In the genomic region with DNA sequence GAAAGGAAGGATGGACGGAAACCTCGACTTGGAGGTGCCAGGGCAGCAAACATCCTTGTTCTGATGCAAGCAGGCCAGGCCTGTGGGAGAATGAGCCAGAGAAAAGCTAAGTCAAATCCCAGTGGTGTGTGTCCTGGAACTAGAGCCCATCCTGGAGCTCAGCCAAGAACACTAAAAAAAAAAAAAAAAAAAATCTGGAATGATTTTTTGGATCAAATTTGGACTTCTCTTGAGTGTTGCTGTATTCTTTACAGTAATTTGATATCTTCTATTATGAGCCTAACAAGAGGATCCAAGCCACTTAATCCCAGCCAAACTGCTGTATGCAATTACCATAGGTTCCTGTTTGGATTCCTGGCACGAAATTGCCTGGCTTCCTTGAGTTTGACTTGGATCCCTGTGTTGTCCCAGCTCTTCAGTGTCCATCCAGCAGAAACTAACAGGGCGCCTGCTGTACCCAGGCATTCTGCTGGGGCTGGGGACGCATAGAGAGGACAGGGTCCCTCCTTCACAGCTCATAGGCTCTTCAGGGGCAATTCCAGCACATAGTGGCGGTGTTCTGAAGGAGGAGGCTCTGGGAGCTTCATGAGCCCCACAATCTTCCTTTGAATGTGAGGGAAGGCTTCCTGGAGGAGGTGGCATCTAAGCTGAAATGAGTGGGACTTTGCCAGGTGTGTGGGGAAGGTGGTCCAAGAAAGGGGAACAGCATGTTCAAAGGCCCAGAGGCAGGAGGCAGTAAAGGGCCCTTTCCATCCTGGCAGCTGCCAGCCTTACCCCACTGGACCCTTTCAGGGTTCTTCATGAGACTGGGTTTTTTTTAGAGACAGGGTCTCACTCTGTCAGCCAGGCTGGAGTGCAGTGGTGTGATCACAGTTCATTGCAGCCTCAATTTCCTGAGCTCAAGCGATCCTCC, we compare ENCODE assay signal across 8 cellular contexts. TPM values are rescaled to one million over a fixed set of nuclear protein-coding genes. Genes with fewer than 3 reads are reported as not detected.
DNase-seq lines count a peak whose midpoint lies in the region; ATAC-seq and TF ChIP-seq lines count a peak whose summit lies in the region.
"Had no signal": no experiment of that assay in that cellular context is flagged by ENCODE, and none has a peak within 500 bp of the region (broad histone marks: within the 10 kb centered on the region; RNA-seq: fewer than 3 reads in every experiment).

No MANE protein-coding gene starts in this region.

- H3K36me3 ChIP-seq in skeletal muscle tissue (ENCODE audit: control insufficient read depth in 3 of 3, insufficient read depth in 3 of 3, low read length in 3 of 3): peaks cover 32 to 64% (median 34%) of the 10 kb centered on the region in 3 donors

- DNase-seq in NCI-H1092 treated with DMSO at 0.1 percent for 48 hours (lab: John Stamatoyannopoulos, UW): peak; percentile 93
- DNase-seq in dedifferentiated amniotic fluid mesenchymal stem cell (ENCODE audit: extremely low spot score): peak; percentile 69
- DNase-seq in GM13976 (ENCODE audit: low spot score): no peak

- H3K27me3 ChIP-seq in skeletal muscle tissue (ENCODE audit: control insufficient read depth in 3 of 3, insufficient read depth in 3 of 3, low read length in 3 of 3): no peaks in the 10 kb centered on the region

- H3K4me1 ChIP-seq in skeletal muscle tissue (ENCODE audit: control insufficient read depth in 3 of 3, insufficient read depth in 3 of 3, low read length in 3 of 3): peaks cover 8 to 17% (median 10%) of the 10 kb centered on the region in 3 donors

- no peak for TF ChIP-seq CTCF in GM13976 (IDR thresholded peaks at IDR 0.05; ENCODE audit: borderline replicate concordance, control extremely low read depth, extremely low read depth, insufficient read depth, missing control alignments)

- H3K9me3 ChIP-seq in skeletal muscle tissue (ENCODE audit: control insufficient read depth in 3 of 3, low read length in 3 of 3): no peaks in the 10 kb centered on the region

- H3K27ac ChIP-seq in skeletal muscle tissue (ENCODE audit: low read depth, low read length): peak overlapping the region; percentile 64
- H3K27ac ChIP-seq: HL-60 had no signal

- no peak overlapping the region for H3K9ac ChIP-seq in skeletal muscle tissue (ENCODE audit: low read depth in 1 of 3, low read length in 3 of 3)

- no peak overlapping the region for H3K4me3 ChIP-seq in skeletal muscle tissue (ENCODE audit: low read length in 3 of 3)

- ATAC-seq in GM18867 (IDR thresholded peaks at IDR 0.05; ENCODE audit: unreplicated experiment) (no peak), GM19035 (IDR thresholded peaks at IDR 0.05; ENCODE audit: unreplicated experiment) (no peak)
- ATAC-seq: natural killer cell treated with Interleukin-12 subunit alpha and Interleukin-12 subunit beta and Interleukin-15 and Interleukin-18, amount 100 ng/mL, for 72 hours had no signal

- in situ Hi-C loops in GM13976 (cut with MboI; ENCODE audit: low sequenced_read_pairs, unreplicated experiment): no loop called here

RNA-seq across cellular contexts. Expression of a gene that starts 24.7 kb away (rescaled TPM):
- 13.0 TPM for total RNA-seq in skeletal muscle tissue

RNA-seq across cellular contexts. Expression of a gene that starts 47.5 kb away (rescaled TPM):
- total RNA-seq in skeletal muscle tissue: 12.0 TPM

RNA-seq across cellular contexts. Expression of a gene that starts 54.3 kb away (rescaled TPM):
- total RNA-seq in skeletal muscle tissue: 0.52 TPM
- total RNA-seq: natural killer cell treated with Interleukin-12 subunit alpha and Interleukin-12 subunit beta and Interleukin-15 and Interleukin-18, amount 100 ng/mL, for 72 hours had no signal

RNA-seq across cellular contexts. Expression of a gene that starts 57.0 kb away (rescaled TPM):
- 139 TPM for total RNA-seq in skeletal muscle tissue
